Comparison of ENCODE assay signal across 8 cellular contexts in the genomic region with DNA sequence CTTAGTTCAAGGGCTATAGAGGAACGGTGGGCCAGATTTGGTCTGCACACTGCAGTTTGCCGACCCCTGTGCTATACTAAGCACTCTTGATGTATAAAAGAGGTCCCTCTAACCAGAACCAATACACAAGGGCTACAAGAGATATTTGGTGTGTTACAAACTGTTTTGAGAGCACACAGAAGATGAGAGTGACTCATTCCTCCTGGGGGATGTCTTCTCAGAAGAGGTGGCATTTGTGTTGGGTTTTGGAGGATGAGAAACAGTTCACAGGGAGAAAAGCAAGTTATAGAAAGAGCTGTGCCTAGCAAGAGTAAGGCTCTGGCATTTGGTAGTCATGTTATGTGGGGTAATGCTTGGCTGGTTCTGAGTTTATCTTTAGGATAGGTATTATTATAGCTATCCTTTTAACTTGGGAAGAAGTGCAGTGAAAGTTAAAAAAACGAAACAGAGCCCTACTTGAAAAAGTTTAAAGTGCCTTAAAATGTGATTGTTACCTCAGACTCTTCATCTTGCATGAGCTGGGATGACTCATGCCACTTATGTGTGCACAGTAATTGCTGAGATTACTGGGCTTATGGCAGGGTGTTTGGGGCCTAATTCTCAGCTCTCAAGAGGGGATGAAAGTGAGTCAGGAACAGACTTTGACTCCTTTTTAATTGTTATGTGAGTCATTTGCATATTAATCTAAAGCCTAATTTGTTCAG.
DNase-seq lines count a peak whose midpoint lies in the region; ATAC-seq and TF ChIP-seq lines count a peak whose summit lies in the region.

No MANE protein-coding gene starts in this region.

- H3K27ac Mint-ChIP-seq in activated CD8-positive, alpha-beta T cell treated with anti-CD3 and anti-CD28 coated beads, Interleukin-2, amount 10 ng/mL, durations not matched to agents 7 days and 5 days, result peak overlapping the region; percentile 7
- no peak overlapping the region for H3K27ac Mint-ChIP-seq in osteocyte (ENCODE audit: unreplicated experiment)

- no peak overlapping the region for H3K4me3 ChIP-seq in mucosa of descending colon

- no peak overlapping the region for H3K4me3 Mint-ChIP-seq in activated CD8-positive, alpha-beta T cell treated with anti-CD3 and anti-CD28 coated beads, Interleukin-2, amount 10 ng/mL, durations not matched to agents 7 days and 5 days
- H3K4me3 Mint-ChIP-seq in osteocyte (ENCODE audit: unreplicated experiment), result no peak overlapping the region

- H3K36me3 ChIP-seq in mucosa of descending colon (ENCODE audit: low read depth), result no peaks in the 10 kb centered on the region

- no peaks in the 10 kb centered on the region for H3K4me1 ChIP-seq in mucosa of descending colon (ENCODE audit: low read depth)

- no peaks in the 10 kb centered on the region for H3K9me3 ChIP-seq in mucosa of descending colon

- peaks cover 15% of the 10 kb centered on the region for H3K4me1 Mint-ChIP-seq in activated CD8-positive, alpha-beta T cell treated with anti-CD3 and anti-CD28 coated beads, Interleukin-2, amount 10 ng/mL, durations not matched to agents 7 days and 5 days (ENCODE audit: low read depth)
- peaks cover 6% of the 10 kb centered on the region for H3K4me1 Mint-ChIP-seq in osteocyte (ENCODE audit: unreplicated experiment)

- H3K36me3 Mint-ChIP-seq in activated CD8-positive, alpha-beta T cell treated with anti-CD3 and anti-CD28 coated beads, Interleukin-2, amount 10 ng/mL, durations not matched to agents 7 days and 5 days (ENCODE audit: low read depth), result no peaks in the 10 kb centered on the region
- no peaks in the 10 kb centered on the region for H3K36me3 Mint-ChIP-seq in osteocyte (ENCODE audit: unreplicated experiment)

- DNase-seq in DMS53 treated with DMSO at 0.1 percent for 48 hours (lab: John Stamatoyannopoulos, UW; ENCODE audit: unreplicated experiment) (peak; percentile 58), mucosa of descending colon (no peak), osteocyte (ENCODE audit: extremely low spot score, unreplicated experiment) (no peak), GM19238 (ENCODE audit: insufficient read length, low spot score) (no peak), GM13977 (ENCODE audit: low spot score) (no peak)
- DNase-seq in activated CD8-positive, alpha-beta T cell treated with anti-CD3 and anti-CD28 coated beads, Interleukin-2, amount 10 ng/mL, durations not matched to agents 7 days and 5 days, result no peak

- TF ChIP-seq CTCF in mucosa of descending colon (IDR thresholded peaks at IDR 0.05) (no peak), osteocyte (IDR thresholded peaks at IDR 0.05) (no peak), GM13977 (IDR thresholded peaks at IDR 0.05; ENCODE audit: extremely low read depth, insufficient read depth, missing control alignments) (no peak)

- H3K9me3 Mint-ChIP-seq in activated CD8-positive, alpha-beta T cell treated with anti-CD3 and anti-CD28 coated beads, Interleukin-2, amount 10 ng/mL, durations not matched to agents 7 days and 5 days (ENCODE audit: insufficient read depth), result no peaks in the 10 kb centered on the region
- H3K9me3 Mint-ChIP-seq in osteocyte (ENCODE audit: unreplicated experiment), result no peaks in the 10 kb centered on the region

- intact Hi-C loops in mucosa of descending colon (cut with DNase I, micrococcal nuclease), result no loop called here

- in situ Hi-C loops in GM13977 (cut with MboI; ENCODE audit: low pct_unique_long_range_greater_than_20kb, low sequenced_read_pairs, unreplicated experiment), result no loop called here

- POLR2A ChIA-PET in activated CD8-positive, alpha-beta T cell treated with anti-CD3 and anti-CD28 coated beads, Interleukin-2, amount 10 ng/mL, durations not matched to agents 7 days and 5 days (lab: Charles Lee), result no interaction called here

- H3K27me3 Mint-ChIP-seq in activated CD8-positive, alpha-beta T cell treated with anti-CD3 and anti-CD28 coated beads, Interleukin-2, amount 10 ng/mL, durations not matched to agents 7 days and 5 days (ENCODE audit: low read depth), result peaks cover 2% of the 10 kb centered on the region
- peaks cover 46% of the 10 kb centered on the region for H3K27me3 Mint-ChIP-seq in osteocyte (ENCODE audit: unreplicated experiment)

- CTCF ChIA-PET in activated CD8-positive, alpha-beta T cell treated with anti-CD3 and anti-CD28 coated beads, Interleukin-2, amount 10 ng/mL, durations not matched to agents 7 days and 5 days (lab: Charles Lee), result no interaction called here

- ATAC-seq in HG03342 (IDR thresholded peaks at IDR 0.05; ENCODE audit: unreplicated experiment) (peak; percentile 61), mucosa of descending colon (peak; percentile 68), HG02885 (IDR thresholded peaks at IDR 0.05; ENCODE audit: poor library complexity, unreplicated experiment) (no peak)
- peak; percentile 24 for ATAC-seq in activated CD8-positive, alpha-beta T cell treated with anti-CD3 and anti-CD28 coated beads, Interleukin-2, amount 10 ng/mL, durations not matched to agents 7 days and 5 days
